In the genomic region with DNA sequence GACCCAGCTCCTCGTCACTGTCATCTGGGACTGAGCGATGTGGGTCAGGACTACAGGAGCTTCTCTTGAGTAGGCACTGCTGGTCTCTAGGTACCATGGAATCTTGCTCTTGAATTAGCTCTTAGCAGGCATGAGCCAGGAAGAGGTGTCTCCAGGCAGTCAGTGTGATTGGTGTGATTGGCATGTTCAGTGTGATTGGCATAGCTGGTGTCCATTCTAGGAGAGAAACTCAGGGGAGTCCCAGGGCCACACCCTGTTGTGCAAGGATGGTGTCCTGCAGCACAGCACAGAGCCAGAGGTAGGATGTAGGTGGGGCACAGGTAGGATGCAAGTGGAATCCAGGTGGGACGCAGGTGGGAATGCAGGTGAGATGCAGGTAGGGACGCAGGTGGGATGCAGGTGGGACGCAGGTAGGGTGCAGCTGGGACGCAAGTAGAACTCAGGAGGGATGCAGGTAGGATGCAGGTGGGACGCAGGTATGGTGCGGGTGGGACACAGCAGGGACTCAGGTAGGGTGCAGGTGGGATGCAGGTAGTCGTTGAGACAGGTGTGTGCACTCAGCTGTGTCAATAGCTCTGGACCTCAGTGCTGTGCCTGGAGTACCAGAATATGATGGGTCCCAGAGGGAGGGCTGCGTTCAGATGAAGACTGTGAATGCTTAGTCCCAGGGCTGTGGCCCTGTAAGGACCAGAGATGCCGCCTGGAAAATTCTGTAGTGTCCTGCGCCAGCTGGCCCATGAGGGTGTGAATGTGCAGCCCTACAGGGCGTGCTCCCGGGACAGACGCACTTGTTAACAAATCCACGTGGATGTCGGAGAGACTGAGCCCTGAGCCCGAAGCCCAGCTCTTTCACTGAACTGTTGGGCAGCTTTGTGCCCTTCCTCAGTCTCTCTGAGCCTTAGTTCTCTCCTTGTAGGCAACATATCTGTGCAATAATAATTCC, we compare ENCODE assay signal across 23 cellular contexts.
DNase-seq lines count a peak whose midpoint lies in the region; ATAC-seq and TF ChIP-seq lines count a peak whose summit lies in the region.
"Had no signal": no experiment of that assay in that cellular context is flagged by ENCODE, and none has a peak within 500 bp of the region (broad histone marks: within the 10 kb centered on the region; RNA-seq: fewer than 3 reads in every experiment).

No MANE protein-coding gene starts in this region.

- H3K27me3 Mint-ChIP-seq in MCF 10A (ENCODE audit: insufficient read depth, unreplicated experiment) (no peaks in the 10 kb centered on the region), immature natural killer cell (ENCODE audit: low read depth in 3 of 3) (peaks cover 3 to 14% (median 12%) of the 10 kb centered on the region in 3 donors)

- no peak for TF ChIP-seq CTCF in MCF 10A (IDR thresholded peaks at IDR 0.05; ENCODE audit: unreplicated experiment)
- TF ChIP-seq CTCF in breast epithelium (IDR thresholded peaks at IDR 0.05), result no peak

- H3K4me3 Mint-ChIP-seq in MCF 10A (ENCODE audit: unreplicated experiment), result no peak overlapping the region
- H3K4me3 Mint-ChIP-seq in immature natural killer cell, result peak overlapping the region in 1 of 5 donors; percentile 73
- H3K4me3 Mint-ChIP-seq: endodermal cell had no signal

- CTCF ChIA-PET in MCF 10A (lab: Yijun Ruan, JAX), result no interaction called here

- no peaks in the 10 kb centered on the region for H3K27me3 ChIP-seq in breast epithelium
- H3K27me3 ChIP-seq: esophagus squamous epithelium, foreskin keratinocyte, tibial artery had no signal

- H3K9me3 Mint-ChIP-seq in MCF 10A (ENCODE audit: unreplicated experiment) (no peaks in the 10 kb centered on the region), immature natural killer cell (no peaks in the 10 kb centered on the region)
- H3K9me3 Mint-ChIP-seq: endodermal cell had no signal

- H3K4me1 ChIP-seq in breast epithelium, result no peaks in the 10 kb centered on the region
- H3K4me1 ChIP-seq: HAP-1 had no signal

- H3K9me3 ChIP-seq in breast epithelium, result no peaks in the 10 kb centered on the region
- H3K9me3 ChIP-seq: esophagus squamous epithelium, HAP-1, psoas muscle, tibial artery had no signal

- H3K36me3 Mint-ChIP-seq in MCF 10A (ENCODE audit: insufficient read depth, unreplicated experiment), result no peaks in the 10 kb centered on the region
- no peaks in the 10 kb centered on the region for H3K36me3 Mint-ChIP-seq in immature natural killer cell

- no peak for TF ChIP-seq POLR2A in breast epithelium (IDR thresholded peaks at IDR 0.05)

- POLR2A ChIA-PET in MCF 10A (lab: Yijun Ruan, JAX), result interaction anchor here (0.7 to 1.1 kb wide), 3 partner anchors 9 to 1236 kb away, joined by 3 to 4 read pairs (median 4); no protein-coding TSS in a partner anchor

- H3K27ac Mint-ChIP-seq in MCF 10A (ENCODE audit: low read depth, unreplicated experiment), result no peak overlapping the region
- peak overlapping the region in 1 of 6 donors; percentile 35 for H3K27ac Mint-ChIP-seq in immature natural killer cell
- H3K27ac Mint-ChIP-seq: endodermal cell had no signal

- intact Hi-C loops in MCF 10A (cut with micrococcal nuclease), result no loop called here
- intact Hi-C loops in breast epithelium (cut with DNase I; ENCODE audit: low total_unique reads), result no loop called here

- H3K36me3 ChIP-seq in breast epithelium, result no peaks in the 10 kb centered on the region
- H3K36me3 ChIP-seq: esophagus squamous epithelium, HAP-1, tibial artery had no signal

- ATAC-seq in esophagus mucosa, result peak; percentile 27
- ATAC-seq: foreskin keratinocyte, left ventricle myocardium superior, psoas muscle had no signal

- H3K27ac ChIP-seq in breast epithelium (no peak overlapping the region), caudate nucleus (ENCODE audit: low read depth, low read length) (no peak overlapping the region)
- H3K27ac ChIP-seq: esophagus squamous epithelium, foreskin keratinocyte, psoas muscle, tibial artery had no signal

- H3K4me1 Mint-ChIP-seq in MCF 10A (ENCODE audit: insufficient read depth, unreplicated experiment) (peaks cover 10% of the 10 kb centered on the region), immature natural killer cell (peaks cover 33 to 45% of the 10 kb centered on the region in 2 donors)

- no peak overlapping the region for H3K4me3 ChIP-seq in breast epithelium
- H3K4me3 ChIP-seq: esophagus squamous epithelium, HAP-1, psoas muscle, tibial artery had no signal

- BruUV-seq in MCF 10A (replicated peaks; lab: Mats Ljungman, UMichigan), result no TSS peak

- DNase-seq in MCF 10A (ENCODE audit: unreplicated experiment) (peak; percentile 7), breast epithelium (ENCODE audit: low spot score in 2 of 2) (no peak), NCI-H69 (lab: John Stamatoyannopoulos, UW) (peak; percentile 14), immature natural killer cell (no peak), NCI-H2196 (lab: John Stamatoyannopoulos, UW; ENCODE audit: unreplicated experiment) (no peak), caudate nucleus (lab: John Stamatoyannopoulos, UW) (no peak)
- DNase-seq: activated CD8-positive, alpha-beta memory T cell treated with anti-CD3 and anti-CD28 coated beads for 24 hours; activated gamma-delta T cell; endodermal cell; esophagus squamous epithelium; foreskin keratinocyte; head of caudate nucleus; left ventricle myocardium superior; mesendoderm; NCI-H1048; NCI-H187 treated with DMSO at 0.1 percent for 48 hours; NCI-H2171 treated with DMSO at 0.1 percent for 48 hours; NCI-H510A treated with DMSO at 0.1 percent for 48 hours; psoas muscle; stimulated activated CD4-positive, alpha-beta T cell treated with anti-CD3 and anti-CD28 coated beads, Interleukin-4, amount 100 ng/mL, for 1 hour had no signal

Comparison
In these comparisons a context has a peak if more than half of its experiments do, and no peak if none do; other contexts are left out.
1. DNase-seq: peak in MCF 10A (single experiment) and NCI-H69 (single experiment); none in breast epithelium (0 of 2), immature natural killer cell (0 of 3), NCI-H2196 (single experiment) and caudate nucleus (0 of 61).